Comparison of ENCODE assay signal across 17 cellular contexts in genomic region chr11:33861366-33861765, GRCh38. TPM values are rescaled to one million over a fixed set of nuclear protein-coding genes. Genes with fewer than 3 reads are reported as not detected.
"Had no signal": no experiment of that assay in that cellular context is flagged by ENCODE, and none has a peak within 500 bp of the region (broad histone marks: within the 10 kb centered on the region; RNA-seq: fewer than 3 reads in every experiment).

No MANE protein-coding gene starts in this region.

- H3K27ac ChIP-seq: brain microvascular endothelial cell, right atrium auricular region, stomach, thoracic aorta had no signal

- ATAC-seq: activated CD4-positive, CD25-positive, alpha-beta regulatory T cell treated with anti-CD3 and anti-CD28 coated beads, Interleukin-2, amount 50 U/mL, for 24 hours; esophagus mucosa had no signal

- DNase-seq: activated effector memory CD4-positive, alpha-beta T cell treated with Interleukin-2 at 50 U/mL for 16 hours; brain microvascular endothelial cell; endodermal cell; left colon; midbrain; posterior cingulate gyrus; stimulated activated CD4-positive, alpha-beta T cell treated with anti-CD3 and anti-CD28 coated beads, Interleukin-4, amount 100 ng/mL, for 4 hours; stomach had no signal

- FAIRE-seq: urothelium cell line had no signal

- H3K4me3 ChIP-seq: lung, right atrium auricular region, skin epidermis, stomach, thoracic aorta had no signal

- H3K4me1 ChIP-seq: right atrium auricular region had no signal

- H3K27me3 ChIP-seq: brain microvascular endothelial cell, neutrophil, right atrium auricular region had no signal

- H3K9me3 ChIP-seq: neutrophil, right atrium auricular region, stomach, thoracic aorta had no signal

- H3K36me3 ChIP-seq: brain microvascular endothelial cell, right atrium auricular region, thoracic aorta had no signal

RNA-seq across cellular contexts. Expression of gene LMO2, which starts 30.5 kb away (rescaled TPM):
- total RNA-seq: chondrocyte had no signal
